24 cellular contexts compared by ENCODE assay signal in the genomic region with DNA sequence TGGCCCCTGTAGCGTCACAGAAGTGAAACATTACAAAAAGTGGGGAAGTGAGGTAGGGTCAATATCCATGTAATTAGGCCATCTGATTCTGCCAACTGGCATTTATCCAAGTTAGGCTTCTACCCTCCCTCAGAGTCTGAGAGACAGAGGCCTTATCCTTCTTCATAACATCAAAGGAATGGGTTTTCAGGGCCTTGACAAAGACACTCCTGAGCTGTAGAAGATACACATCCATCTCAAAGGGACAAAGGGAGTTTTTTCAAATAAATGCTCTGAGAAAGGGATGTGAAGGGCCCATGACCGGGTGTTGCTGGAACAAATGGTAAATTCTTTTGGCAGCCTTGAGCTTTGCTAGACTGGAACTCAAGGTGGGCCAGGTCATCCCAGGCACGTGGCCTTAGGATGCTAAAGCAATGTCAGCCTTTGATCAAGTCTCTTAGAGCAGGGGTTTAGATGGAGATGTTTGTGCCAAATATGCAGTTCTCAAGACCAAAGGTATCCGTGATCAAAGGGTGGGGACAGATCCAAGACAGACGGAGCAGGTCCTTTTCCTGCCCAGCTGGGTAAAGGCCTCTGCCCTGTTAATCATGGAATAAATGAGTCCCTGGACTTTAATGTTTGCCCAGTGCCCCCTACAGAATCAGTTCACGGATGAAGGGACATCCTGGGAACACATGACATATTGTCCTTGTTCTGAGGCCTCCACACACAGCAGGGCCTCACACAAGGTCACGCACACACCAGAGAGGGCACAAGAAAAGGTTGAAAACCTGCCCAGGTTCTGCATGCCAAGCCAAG.
"Had no signal": no experiment of that assay in that cellular context is flagged by ENCODE, and none has a peak within 500 bp of the region (broad histone marks: within the 10 kb centered on the region; RNA-seq: fewer than 3 reads in every experiment).

No MANE protein-coding gene starts in this region.

- H3K4me3 ChIP-seq: esophagus muscularis mucosa, ovary, testis, transverse colon, uterus had no signal

- H3K27ac ChIP-seq: brain microvascular endothelial cell, esophagus muscularis mucosa, ovary, transverse colon, uterus had no signal

- DNase-seq: activated CD4-positive, alpha-beta memory T cell treated with anti-CD3 and anti-CD28 coated beads, Interleukin-2, amount 10 ng/mL, durations not matched to agents 7 days and 5 days; activated CD4-positive, alpha-beta T cell treated with anti-CD3 and anti-CD28 coated beads for 1 hour; activated CD4-positive, alpha-beta T cell treated with anti-CD3 and anti-CD28 coated beads, Interleukin-2, amount 10 ng/mL, durations not matched to agents 7 days and 5 days; activated CD8-positive, alpha-beta memory T cell treated with anti-CD3 and anti-CD28 coated beads, Interleukin-2, amount 50 U/mL, for 48 hours; activated gamma-delta T cell treated with Interleukin-2 at 50 U/mL for 16 hours; activated naive CD4-positive, alpha-beta T cell treated with anti-CD3 and anti-CD28 coated beads, Interleukin-2, amount 50 U/mL, for 16 hours; activated T-cell treated with anti-CD3 and anti-CD28 coated beads, Interleukin-2, amount 50 U/mL, for 24 hours; amniotic stem cell; brain microvascular endothelial cell; endodermal cell; foreskin melanocyte; left ventricle myocardium superior; mammary epithelial cell; natural killer cell; ovary; stimulated activated CD4-positive, alpha-beta T cell treated with anti-CD3 and anti-CD28 coated beads, Interleukin-15, amount 100 ng/mL, for 24 hours; stimulated activated CD4-positive, alpha-beta T cell treated with anti-CD3 and anti-CD28 coated beads, Interleukin-2, amount 100 ng/mL, for 24 hours; stimulated activated naive CD4-positive, alpha-beta T cell; SW 1271; T-helper 17 cell; testis; uterus had no signal

- H3K9me3 ChIP-seq: esophagus muscularis mucosa, ovary, testis, transverse colon, uterus had no signal

- H3K27me3 ChIP-seq: brain microvascular endothelial cell, esophagus muscularis mucosa, ovary, testis, transverse colon, uterus had no signal

- H3K4me1 ChIP-seq: esophagus muscularis mucosa, uterus had no signal

- H3K36me3 ChIP-seq: brain microvascular endothelial cell, esophagus muscularis mucosa, ovary, transverse colon, uterus had no signal
